11 cellular contexts compared by ENCODE assay signal in genomic region chr2:191265311-191266170, GRCh38. TPM values are rescaled to one million over a fixed set of nuclear protein-coding genes. Genes with fewer than 3 reads are reported as not detected.
DNase-seq lines count a peak whose midpoint lies in the region; ATAC-seq and TF ChIP-seq lines count a peak whose summit lies in the region.
"Had no signal": no experiment of that assay in that cellular context is flagged by ENCODE, and none has a peak within 500 bp of the region (broad histone marks: within the 10 kb centered on the region; RNA-seq: fewer than 3 reads in every experiment).

No MANE protein-coding gene starts in this region.

- intact Hi-C loops in left cardiac atrium (cut with DNase I) = no loop called here
- intact Hi-C loops in sciatic nerve (cut with DNase I) = no loop called here

- in situ Hi-C loops in astrocyte of the cerebellum (cut with HindIII; ENCODE audit: low sequenced_read_pairs) = no loop called here

- ATAC-seq in left cardiac atrium = peak; percentile 58 to 86
- peak; percentile 45 for ATAC-seq in sciatic nerve
- no peak for ATAC-seq in GM19397 (IDR thresholded peaks at IDR 0.05; ENCODE audit: unreplicated experiment)
- no peak for ATAC-seq in HG03571 (IDR thresholded peaks at IDR 0.05; ENCODE audit: unreplicated experiment)

- no peak for TF ChIP-seq CTCF in astrocyte of the cerebellum (IDR thresholded peaks at IDR 0.05; ENCODE audit: low read depth, low read length, missing control alignments)

- DNase-seq in EH (ENCODE audit: low read depth) = peak; percentile 93
- DNase-seq in astrocyte of the cerebellum (ENCODE audit: low read depth) = peak; percentile 86
- peak; percentile 38 for DNase-seq in left cardiac atrium
- DNase-seq in sciatic nerve (ENCODE audit: low spot score) = no peak
- DNase-seq in DMS79 treated with DMSO at 0.1 percent for 48 hours (lab: John Stamatoyannopoulos, UW) = no peak
- DNase-seq in UCSD-AML1 (lab: John Stamatoyannopoulos, UW; ENCODE audit: unreplicated experiment) = no peak
- DNase-seq: activated T-cell treated with anti-CD3 and anti-CD28 coated beads, Interleukin-2, amount 50 U/mL, for 1 hour; DMS 273 treated with DMSO at 0.1 percent for 48 hours; NCI-H2171 had no signal

- peak overlapping the region; percentile 14 for H3K4me3 ChIP-seq in astrocyte of the cerebellum (ENCODE audit: low read depth, low read length)

RNA-seq across cellular contexts. Expression of gene MYO1B, which starts 20.3 kb away (rescaled TPM):
- total RNA-seq in left cardiac atrium (10 to 100 TPM; 18.6 to 26.3 TPM), sciatic nerve (74.9 TPM)

Comparison
In these comparisons a context has a peak if more than half of its experiments do, and no peak if none do; other contexts are left out.
1. DNase-seq: peak in EH (single experiment), astrocyte of the cerebellum (single experiment) and left cardiac atrium (single experiment); none in sciatic nerve (single experiment), DMS79 treated with DMSO at 0.1 percent for 48 hours (single experiment) and UCSD-AML1 (single experiment).
2. ATAC-seq: peak in left cardiac atrium (2 of 2) and sciatic nerve (single experiment); none in GM19397 (single experiment) and HG03571 (single experiment).